22 cellular contexts compared by ENCODE assay signal in the genomic region with DNA sequence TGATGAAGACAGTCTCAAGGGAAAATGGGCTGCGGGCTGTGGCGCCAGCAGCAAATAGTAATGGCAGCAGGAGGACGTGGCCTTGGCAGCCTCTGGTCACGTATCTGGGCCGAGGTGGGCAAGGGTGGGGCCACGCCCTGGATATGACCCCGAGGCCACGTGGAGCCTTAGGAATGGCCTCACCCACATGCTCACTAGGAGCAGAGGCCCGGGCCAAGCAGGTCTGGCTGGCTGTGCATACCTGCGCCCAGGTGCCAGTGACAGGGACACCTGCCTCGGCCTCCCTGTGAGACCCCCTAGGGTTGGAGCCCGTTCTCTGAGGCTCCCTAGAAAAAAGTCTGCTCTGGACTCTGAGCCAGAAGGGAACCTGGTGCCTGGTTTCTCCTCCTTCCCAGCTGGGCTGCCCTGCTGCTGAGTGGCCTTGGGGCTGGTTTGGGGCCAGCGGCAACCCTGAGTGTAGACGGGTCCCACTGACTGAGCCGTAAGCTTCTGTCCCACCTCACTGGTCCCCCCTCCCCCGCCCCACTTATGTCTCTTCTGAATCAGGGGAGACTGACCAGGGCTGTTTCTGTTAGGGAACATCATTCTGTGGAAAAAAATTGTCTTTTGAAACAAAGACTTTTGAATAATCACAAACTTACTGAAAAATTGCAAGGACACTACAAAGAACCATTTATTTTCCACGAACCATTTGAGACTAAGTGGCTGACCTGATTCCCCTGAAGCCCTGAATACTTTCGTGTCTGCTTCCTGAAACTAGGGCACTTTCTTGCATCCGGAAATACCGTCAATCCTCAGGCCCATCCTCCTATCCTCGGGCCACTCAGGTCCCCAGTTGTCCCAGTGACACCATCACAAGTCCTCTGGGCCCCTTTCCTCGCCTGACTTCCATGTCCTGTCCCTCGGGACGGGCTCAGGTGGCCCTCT.
A peak's percentile ranks its signal among the peaks of the same experiment; 100 is the strongest.
DNase-seq lines count a peak whose midpoint lies in the region; ATAC-seq, FAIRE-seq and TF ChIP-seq lines count a peak whose summit lies in the region.
"Had no signal": no experiment of that assay in that cellular context is flagged by ENCODE, and none has a peak within 500 bp of the region (broad histone marks: within the 10 kb centered on the region; RNA-seq: fewer than 3 reads in every experiment).

No MANE protein-coding gene starts in this region.

- POLR2A ChIA-PET in HepG2 (lab: Yijun Ruan, JAX), result no interaction called here

- no peak for FAIRE-seq in HepG2 (lab: Jason Lieb, UNC)
- FAIRE-seq in pancreas (lab: Jason Lieb, UNC), result no peak
- FAIRE-seq in RCC 7860 (lab: Jason Lieb, UNC), result no peak
- FAIRE-seq: D721Med, endothelial cell of umbilical vein had no signal

- H3K4me3 ChIP-seq in HepG2 (replicated peaks in 1 of 3; ENCODE audit: insufficient read depth in 1 of 3, low read depth in 2 of 3, low read length in 3 of 3), result no peak overlapping the region
- H3K4me3 ChIP-seq in right lobe of liver, result no peak overlapping the region
- no peak overlapping the region for H3K4me3 ChIP-seq in body of pancreas
- no peak overlapping the region for H3K4me3 ChIP-seq in pancreas
- H3K4me3 ChIP-seq: GM23338, heart left ventricle, left lung, SJSA1, tibial nerve had no signal

- TF ChIP-seq CTCF in HepG2 (CRISPR knock-in tag; IDR thresholded peaks at IDR 0.05) (no peak), right lobe of liver (IDR thresholded peaks at IDR 0.05) (no peak), body of pancreas (IDR thresholded peaks at IDR 0.05) (no peak), pancreas (IDR thresholded peaks at IDR 0.05) (no peak)

- no peaks in the 10 kb centered on the region for H3K9me3 ChIP-seq in HepG2 (ENCODE audit: low read length)
- H3K9me3 ChIP-seq in right lobe of liver, result no peaks in the 10 kb centered on the region
- H3K9me3 ChIP-seq in body of pancreas, result no peaks in the 10 kb centered on the region
- H3K9me3 ChIP-seq in pancreas, result no peaks in the 10 kb centered on the region
- H3K9me3 ChIP-seq: heart left ventricle, left lung, SJSA1, tibial nerve had no signal

- H3K27me3 ChIP-seq in HepG2 (ENCODE audit: control insufficient read depth in 1 of 2, insufficient read depth in 2 of 2, low read length in 2 of 2), result no peaks in the 10 kb centered on the region
- H3K27me3 ChIP-seq in right lobe of liver, result no peaks in the 10 kb centered on the region
- no peaks in the 10 kb centered on the region for H3K27me3 ChIP-seq in body of pancreas
- no peaks in the 10 kb centered on the region for H3K27me3 ChIP-seq in pancreas
- H3K27me3 ChIP-seq: heart left ventricle, left lung, SJSA1, tibial nerve had no signal

- H3K36me3 ChIP-seq in HepG2 (replicated peaks in 1 of 2; ENCODE audit: control insufficient read depth in 1 of 2, insufficient read depth in 2 of 2, low read length in 2 of 2) (peaks cover 32 to 50% of the 10 kb centered on the region in 2 experiments), right lobe of liver (no peaks in the 10 kb centered on the region), body of pancreas (replicated peaks in 1 of 2; ENCODE audit: insufficient read depth in 1 of 2, low read depth in 2 of 2) (peaks cover 0 to 2% of the 10 kb centered on the region in 2 donors), pancreas (peaks cover 0 to 12% (median 3%) of the 10 kb centered on the region in 3 donors)
- H3K36me3 ChIP-seq: left lung, SJSA1, tibial nerve had no signal

- no peak for ATAC-seq in HepG2
- ATAC-seq in right lobe of liver, result no peak
- ATAC-seq in body of pancreas, result peak; percentile 68
- ATAC-seq in pancreas, result peak; percentile 37 to 70 (median 54)
- no peak for ATAC-seq in HG03457 (IDR thresholded peaks at IDR 0.05; ENCODE audit: unreplicated experiment)
- ATAC-seq: GM23338, left lung, PC-3 had no signal

- H3K27ac ChIP-seq in HepG2 (ENCODE audit: extremely low read length, insufficient read depth, low read length), result no peak overlapping the region
- H3K27ac ChIP-seq in right lobe of liver, result no peak overlapping the region
- peak overlapping the region; percentile 32 to 74 (median 66) for H3K27ac ChIP-seq in body of pancreas
- H3K27ac ChIP-seq in pancreas, result peak overlapping the region; percentile 15 to 78 (median 48)
- H3K27ac ChIP-seq: left lung, SJSA1, tibial nerve had no signal

- no peak for DNase-seq in HepG2 (ENCODE audit: low spot score)
- DNase-seq in right lobe of liver, result no peak
- peak in 1 of 4 donors; percentile 42 for DNase-seq in body of pancreas
- peak in 2 of 6 donors; percentile 35 to 73 for DNase-seq in pancreas
- DNase-seq in RCC 7860 (ENCODE audit: low spot score), result no peak
- DNase-seq in NCI-H1436 treated with DMSO at 0.1 percent for 48 hours (lab: John Stamatoyannopoulos, UW), result no peak
- no peak for DNase-seq in NCI-H2029 (lab: John Stamatoyannopoulos, UW)
- DNase-seq: activated CD4-positive, alpha-beta T cell treated with anti-CD3 and anti-CD28 coated beads for 4 hours; activated naive CD4-positive, alpha-beta T cell treated with anti-CD3 and anti-CD28 coated beads, Interleukin-2, amount 50 U/mL, for 16 hours; C1 segment of cervical spinal cord; heart left ventricle; midbrain; NCI-H2227 treated with DMSO at 0.1 percent for 48 hours; PC-3; stimulated activated CD4-positive, alpha-beta T cell treated with anti-CD3 and anti-CD28 coated beads, Interleukin-4, amount 100 ng/mL, for 24 hours had no signal

- TF ChIP-seq EP300 in HepG2 (IDR thresholded peaks at IDR 0.05; ENCODE audit: low read depth in 2 of 2, low read length in 2 of 2) (no peak), HepG2 (CRISPR knock-in tag; IDR thresholded peaks at IDR 0.05; ENCODE audit: borderline replicate concordance) (no peak)

- H2AFZ ChIP-seq in HepG2 (ENCODE audit: low read length), result no peak overlapping the region
- H2AFZ ChIP-seq: GM23338 had no signal

- intact Hi-C loops in HepG2 (cut with micrococcal nuclease; ENCODE audit: unreplicated experiment) (loop anchor here (10.0 kb wide), 1 partner anchor 50 kb away; no protein-coding TSS in a partner anchor), right lobe of liver (cut with DNase I) (loop anchor here in 1 of 2 donors (5.0 kb wide), 1 partner anchor 53 kb away; no protein-coding TSS in a partner anchor), body of pancreas (cut with DNase I) (no loop called here), pancreas (cut with DNase I) (no loop called here)

- no peak overlapping the region for H3K9ac ChIP-seq in HepG2 (ENCODE audit: insufficient read depth, low read depth, low read length)

- BruUV-seq in HepG2 (replicated peaks; lab: Mats Ljungman, UMichigan), result no TSS peak

- no peak for TF ChIP-seq RAD21 in HepG2 (CRISPR knock-in tag; IDR thresholded peaks at IDR 0.05)

- no peaks in the 10 kb centered on the region for H3K79me2 ChIP-seq in HepG2 (ENCODE audit: insufficient read depth, low read length)

- TF ChIP-seq POLR2A in HepG2 (IDR thresholded peaks at IDR 0.05; ENCODE audit: insufficient read depth in 1 of 2, low read depth in 2 of 2, low read length in 2 of 2) (no peak), right lobe of liver (IDR thresholded peaks at IDR 0.05) (no peak), body of pancreas (IDR thresholded peaks at IDR 0.05) (no peak)

- in situ Hi-C loops in HepG2 (cut with HindIII; ENCODE audit: extremely low pct_ligation_motif_present, low pct_unique_long_range_greater_than_20kb), result no loop called here

- H3K4me1 ChIP-seq in HepG2 (ENCODE audit: insufficient read depth, low read length), result peaks cover 38% of the 10 kb centered on the region
- no peaks in the 10 kb centered on the region for H3K4me1 ChIP-seq in right lobe of liver
- peaks cover 23% of the 10 kb centered on the region for H3K4me1 ChIP-seq in body of pancreas
- peaks cover 0 to 14% (median 10%) of the 10 kb centered on the region in 3 donors for H3K4me1 ChIP-seq in pancreas
- H3K4me1 ChIP-seq: left lung, SJSA1 had no signal

- no peak overlapping the region for H3K4me2 ChIP-seq in HepG2 (ENCODE audit: low read depth, low read length)
- H3K4me2 ChIP-seq: GM23338 had no signal

- no peaks in the 10 kb centered on the region for H4K20me1 ChIP-seq in HepG2 (ENCODE audit: insufficient read depth, low read length)

- CTCF ChIA-PET in HepG2 (lab: Yijun Ruan, JAX; ENCODE audit: low intra/inter-chr PET ratio, low total read pairs), result no interaction called here

- WGBS in HepG2 (ENCODE audit: low lambda C conversion rate), result 92% methylated on average over 17 of the region's 24 CpGs
- WGBS in right lobe of liver (ENCODE audit: insufficient coverage, low coverage, low lambda C conversion rate, missing lambda C conversion rate), result 68% methylated on average over 9 of the region's 24 CpGs
- 44 to 73% methylated on average over 18 to 24 of the region's 24 CpGs for WGBS in body of pancreas, 2 donors
- 47 to 54% methylated on average over 24 of the region's 24 CpGs for WGBS in pancreas, 2 donors

TF ChIP-seq in HepG2, 621 proteins besides CTCF, POLR2A, EP300 and RAD21:
- TF ChIP-seq NFKB2 (CRISPR knock-in tag; IDR thresholded peaks at IDR 0.05; ENCODE audit: borderline replicate concordance), result no peak
- TF ChIP-seq AGO2 (optimal IDR thresholded peaks at IDR 0.05; ENCODE audit: low read depth, low read length), result peak; percentile 33
- no peak for TF ChIP-seq RBM22 (optimal IDR thresholded peaks at IDR 0.05; ENCODE audit: low read length)
- TF ChIP-seq HNRNPL (IDR thresholded peaks at IDR 0.05; ENCODE audit: low read depth, low read length), result 0 out of 2 replicates have a peak, but pooled peaks have one; percentile 22
- no peak for TF ChIP-seq ZSCAN5A (CRISPR knock-in tag; IDR thresholded peaks at IDR 0.05; ENCODE audit: borderline replicate concordance)
- TF ChIP-seq SETDB1 (CRISPR knock-in tag; IDR thresholded peaks at IDR 0.05; ENCODE audit: borderline replicate concordance), result no peak

Comparison
In these comparisons a context has a peak if more than half of its experiments do, and no peak if none do; other contexts are left out.
1. ATAC-seq: peak in body of pancreas (single experiment) and pancreas (4 of 4); none in HepG2 (single experiment), right lobe of liver (0 of 4) and HG03457 (single experiment).
2. H3K27ac ChIP-seq: peak in body of pancreas (4 of 4) and pancreas (4 of 4); none in HepG2 (single experiment) and right lobe of liver (0 of 3).